Comparison of ENCODE assay signal across 16 cellular contexts in genomic region chr1:201718346-201719202, GRCh38.
DNase-seq lines count a peak whose midpoint lies in the region; TF ChIP-seq lines count a peak whose summit lies in the region.
"Had no signal": no experiment of that assay in that cellular context is flagged by ENCODE, and none has a peak within 500 bp of the region (broad histone marks: within the 10 kb centered on the region; RNA-seq: fewer than 3 reads in every experiment).

No MANE protein-coding gene starts in this region.

- CTCF ChIA-PET in activated naive CD4-positive, alpha-beta T cell treated with anti-CD3 and anti-CD28 coated beads for 36 hours (lab: Charles Lee), result interaction anchor here (0.9 to 2.5 kb wide), 4 partner anchors 9 to 206 kb away, joined by 3 to 11 read pairs (median 6); no protein-coding TSS in a partner anchor

- intact Hi-C loops in tibial artery (cut with DNase I; ENCODE audit: low total_unique reads), result loop anchor here (10.0 kb wide), 1 partner anchor 264 kb away; no protein-coding TSS in a partner anchor
- intact Hi-C loops in activated naive CD4-positive, alpha-beta T cell treated with anti-CD3 and anti-CD28 coated beads for 36 hours (cut with micrococcal nuclease), result no loop called here

- peaks cover 20% of the 10 kb centered on the region for H3K36me3 Mint-ChIP-seq in chondrocyte (ENCODE audit: low read depth)
- H3K36me3 Mint-ChIP-seq in activated naive CD4-positive, alpha-beta T cell treated with anti-CD3 and anti-CD28 coated beads for 36 hours (ENCODE audit: low read depth), result no peaks in the 10 kb centered on the region

- no peaks in the 10 kb centered on the region for H3K9me3 Mint-ChIP-seq in chondrocyte (ENCODE audit: low read depth)
- H3K9me3 Mint-ChIP-seq in activated naive CD4-positive, alpha-beta T cell treated with anti-CD3 and anti-CD28 coated beads for 36 hours, result no peaks in the 10 kb centered on the region
- H3K9me3 Mint-ChIP-seq: stimulated activated naive CD8-positive, alpha-beta T cell treated with anti-CD3 and anti-CD28 coated beads, Interleukin-15, Interleukin-2, amounts not matched to agents 100 ng/mL and 50 ng/mL, for 24 hours had no signal

- H3K4me1 Mint-ChIP-seq in chondrocyte (ENCODE audit: low read depth), result peaks cover 80% of the 10 kb centered on the region
- H3K4me1 Mint-ChIP-seq in activated naive CD4-positive, alpha-beta T cell treated with anti-CD3 and anti-CD28 coated beads for 36 hours (ENCODE audit: low read depth), result no peaks in the 10 kb centered on the region

- no peaks in the 10 kb centered on the region for H3K27me3 ChIP-seq in tibial artery

- H3K4me3 ChIP-seq in tibial artery, result no peak overlapping the region
- H3K4me3 ChIP-seq: A549, coronary artery had no signal

- peaks cover 0 to 9% (median 0%) of the 10 kb centered on the region in 3 donors for H3K36me3 ChIP-seq in tibial artery

- peak overlapping the region; percentile 57 for H3K27ac Mint-ChIP-seq in chondrocyte (ENCODE audit: unreplicated experiment)
- H3K27ac Mint-ChIP-seq in activated naive CD4-positive, alpha-beta T cell treated with anti-CD3 and anti-CD28 coated beads for 36 hours, result no peak overlapping the region
- H3K27ac Mint-ChIP-seq: stimulated activated naive CD8-positive, alpha-beta T cell treated with anti-CD3 and anti-CD28 coated beads, Interleukin-15, Interleukin-2, amounts not matched to agents 100 ng/mL and 50 ng/mL, for 24 hours had no signal

- no peaks in the 10 kb centered on the region for H3K9me3 ChIP-seq in tibial artery
- H3K9me3 ChIP-seq: A549 had no signal

- H3K27me3 Mint-ChIP-seq in chondrocyte (ENCODE audit: low read depth), result no peaks in the 10 kb centered on the region
- H3K27me3 Mint-ChIP-seq in activated naive CD4-positive, alpha-beta T cell treated with anti-CD3 and anti-CD28 coated beads for 36 hours (ENCODE audit: low read depth), result no peaks in the 10 kb centered on the region
- H3K27me3 Mint-ChIP-seq: stimulated activated naive CD8-positive, alpha-beta T cell treated with anti-CD3 and anti-CD28 coated beads, Interleukin-15, Interleukin-2, amounts not matched to agents 100 ng/mL and 50 ng/mL, for 24 hours had no signal

- no peak overlapping the region for H3K4me3 Mint-ChIP-seq in chondrocyte (ENCODE audit: unreplicated experiment)
- no peak overlapping the region for H3K4me3 Mint-ChIP-seq in activated naive CD4-positive, alpha-beta T cell treated with anti-CD3 and anti-CD28 coated beads for 36 hours
- H3K4me3 Mint-ChIP-seq: stimulated activated naive CD8-positive, alpha-beta T cell treated with anti-CD3 and anti-CD28 coated beads, Interleukin-15, Interleukin-2, amounts not matched to agents 100 ng/mL and 50 ng/mL, for 24 hours had no signal

- peak; percentile 13 for DNase-seq in NCI-H510A treated with DMSO at 0.1 percent for 48 hours (lab: John Stamatoyannopoulos, UW)
- DNase-seq in NCI-H510A (lab: John Stamatoyannopoulos, UW), result no peak
- DNase-seq in chondrocyte (ENCODE audit: low spot score), result peak; percentile 90
- DNase-seq in midbrain (lab: John Stamatoyannopoulos, UW), result peak; percentile 79
- peak; percentile 16 to 71 for DNase-seq in tibial artery
- DNase-seq in activated naive CD4-positive, alpha-beta T cell treated with anti-CD3 and anti-CD28 coated beads for 36 hours, result no peak
- DNase-seq in D341Med (ENCODE audit: low spot score), result no peak
- no peak for DNase-seq in OCI-M1 (lab: John Stamatoyannopoulos, UW)
- DNase-seq: activated CD4-positive, alpha-beta T cell treated with anti-CD3 and anti-CD28 coated beads, Interleukin-2, amount 50 U/mL, for 1 hour; KG1; NCI-H2029 treated with DMSO at 0.1 percent for 48 hours; occipital lobe; stimulated activated CD4-positive, alpha-beta T cell treated with anti-CD3 and anti-CD28 coated beads, Interleukin-4, amount 100 ng/mL, for 1 hour had no signal

- H3K27ac ChIP-seq in tibial artery, result peak overlapping the region; percentile 86 to 87

- peaks cover 0 to 81% (median 52%) of the 10 kb centered on the region in 4 donors for H3K4me1 ChIP-seq in tibial artery

- TF ChIP-seq CTCF in chondrocyte (IDR thresholded peaks at IDR 0.05) (no peak), tibial artery (IDR thresholded peaks at IDR 0.05) (no peak)

Comparison
In these comparisons a context has a peak if more than half of its experiments do, and no peak if none do; other contexts are left out.
1. DNase-seq: peak in NCI-H510A treated with DMSO at 0.1 percent for 48 hours (single experiment), chondrocyte (single experiment), midbrain (single experiment) and tibial artery (2 of 2); none in NCI-H510A (single experiment), activated naive CD4-positive, alpha-beta T cell treated with anti-CD3 and anti-CD28 coated beads for 36 hours (single experiment), D341Med (single experiment) and OCI-M1 (single experiment).